29 cellular contexts compared by ENCODE assay signal in the genomic region with DNA sequence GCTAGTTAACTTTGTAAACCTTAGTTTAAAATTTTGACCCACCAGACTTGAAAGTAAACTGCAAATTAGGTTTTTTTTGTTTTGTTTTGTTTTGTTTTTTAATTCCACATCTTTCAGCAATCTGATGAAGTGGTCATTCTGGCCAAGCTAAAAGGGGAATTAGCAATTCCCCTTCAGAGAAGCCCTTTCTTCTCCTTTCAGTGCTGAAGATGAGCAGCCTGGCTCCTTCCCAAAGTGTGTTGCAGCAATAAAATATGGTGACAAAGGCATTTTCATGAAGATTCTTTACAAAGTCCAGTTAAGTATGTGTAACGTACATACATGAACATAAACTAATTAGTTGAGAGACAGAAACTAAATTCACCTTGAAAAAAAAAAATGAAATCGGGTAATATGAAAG.
"Had no signal": no experiment of that assay in that cellular context is flagged by ENCODE, and none has a peak within 500 bp of the region (broad histone marks: within the 10 kb centered on the region; RNA-seq: fewer than 3 reads in every experiment).

No MANE protein-coding gene starts in this region.

- H3K27ac Mint-ChIP-seq: activated CD8-positive, alpha-beta T cell treated with anti-CD3 and anti-CD28 coated beads, Interleukin-2, amount 10 ng/mL, durations not matched to agents 7 days and 5 days; activated naive CD4-positive, alpha-beta T cell treated with anti-CD3 and anti-CD28 coated beads, Interleukin-2, amount 50 U/mL, for 24 hours; activated naive CD8-positive, alpha-beta T cell treated with anti-CD3 and anti-CD28 coated beads, Interleukin-2, amount 10 ng/mL, durations not matched to agents 7 days and 5 days; activated T-cell treated with anti-CD3 and anti-CD28 coated beads, Interleukin-2, amount 50 U/mL, for 24 hours; activated T-helper 2 cell treated with anti-CD3 and anti-CD28 coated beads, Interferon-gamma antibody, Interleukin-2, Interleukin-4, amounts not matched to agents 10 μg/mL and 5 μg/mL and 100 μg/mL, durations not matched to agents 14 hours and 24 hours and 36 hours had no signal

- H3K4me1 ChIP-seq: body of pancreas, breast epithelium, SJCRH30 had no signal

- H3K36me3 ChIP-seq: breast epithelium, SJCRH30, WERI-Rb-1 had no signal

- H3K4me1 Mint-ChIP-seq: activated naive CD4-positive, alpha-beta T cell treated with anti-CD3 and anti-CD28 coated beads, Interleukin-2, amount 50 U/mL, for 24 hours; activated naive CD8-positive, alpha-beta T cell treated with anti-CD3 and anti-CD28 coated beads, Interleukin-2, amount 10 ng/mL, durations not matched to agents 7 days and 5 days had no signal

- H3K36me3 Mint-ChIP-seq: activated naive CD4-positive, alpha-beta T cell treated with anti-CD3 and anti-CD28 coated beads, Interleukin-2, amount 50 U/mL, for 24 hours; activated naive CD8-positive, alpha-beta T cell treated with anti-CD3 and anti-CD28 coated beads, Interleukin-2, amount 10 ng/mL, durations not matched to agents 7 days and 5 days had no signal

- H3K4me3 Mint-ChIP-seq: activated CD8-positive, alpha-beta T cell treated with anti-CD3 and anti-CD28 coated beads, Interleukin-2, amount 10 ng/mL, durations not matched to agents 7 days and 5 days; activated naive CD4-positive, alpha-beta T cell treated with anti-CD3 and anti-CD28 coated beads, Interleukin-2, amount 50 U/mL, for 24 hours; activated naive CD8-positive, alpha-beta T cell treated with anti-CD3 and anti-CD28 coated beads, Interleukin-2, amount 10 ng/mL, durations not matched to agents 7 days and 5 days; activated T-cell treated with anti-CD3 and anti-CD28 coated beads, Interleukin-2, amount 50 U/mL, for 24 hours had no signal

- H3K4me3 ChIP-seq: body of pancreas, breast epithelium, K562, SJCRH30, SK-N-MC had no signal

- H3K27me3 ChIP-seq: body of pancreas, breast epithelium had no signal

- H3K27ac ChIP-seq: body of pancreas, breast epithelium, SJCRH30, SK-N-MC, WERI-Rb-1 had no signal

- DNase-seq: activated CD4-positive, alpha-beta T cell treated with anti-CD3 and anti-CD28 coated beads for 1 hour; activated CD4-positive, alpha-beta T cell treated with anti-CD3 and anti-CD28 coated beads for 48 hours; activated CD4-positive, CD25-positive, alpha-beta regulatory T cell; activated CD8-positive, alpha-beta T cell treated with anti-CD3 and anti-CD28 coated beads, Interleukin-2, amount 10 ng/mL, durations not matched to agents 7 days and 5 days; activated gamma-delta T cell; activated naive CD4-positive, alpha-beta T cell treated with Interleukin-2 at 50 U/mL for 16 hours; activated naive CD8-positive, alpha-beta T cell treated with anti-CD3 and anti-CD28 coated beads, Interleukin-2, amount 10 ng/mL, durations not matched to agents 7 days and 5 days; activated T-cell treated with anti-CD3 and anti-CD28 coated beads, Interleukin-2, amount 50 U/mL, for 24 hours; body of pancreas; IMR-90; NCI-H1048; NCI-H1105 treated with DMSO at 0.1 percent for 48 hours; NCI-H1436; NCI-H1694; NCI-H1930; NCI-H2081 treated with DMSO at 0.1 percent for 48 hours; NCI-H2171; NCI-H510A; NCI-H526 treated with DMSO at 0.1 percent for 48 hours; NCI-H774; SHP77; SJCRH30; T1000; WERI-Rb-1 had no signal

- H3K27me3 Mint-ChIP-seq: activated naive CD4-positive, alpha-beta T cell treated with anti-CD3 and anti-CD28 coated beads, Interleukin-2, amount 50 U/mL, for 24 hours; activated naive CD8-positive, alpha-beta T cell treated with anti-CD3 and anti-CD28 coated beads, Interleukin-2, amount 10 ng/mL, durations not matched to agents 7 days and 5 days; activated T-cell treated with anti-CD3 and anti-CD28 coated beads, Interleukin-2, amount 50 U/mL, for 24 hours had no signal

- H3K9me3 ChIP-seq: body of pancreas, breast epithelium, SJCRH30 had no signal
